25 cellular contexts compared by ENCODE assay signal in the genomic region with DNA sequence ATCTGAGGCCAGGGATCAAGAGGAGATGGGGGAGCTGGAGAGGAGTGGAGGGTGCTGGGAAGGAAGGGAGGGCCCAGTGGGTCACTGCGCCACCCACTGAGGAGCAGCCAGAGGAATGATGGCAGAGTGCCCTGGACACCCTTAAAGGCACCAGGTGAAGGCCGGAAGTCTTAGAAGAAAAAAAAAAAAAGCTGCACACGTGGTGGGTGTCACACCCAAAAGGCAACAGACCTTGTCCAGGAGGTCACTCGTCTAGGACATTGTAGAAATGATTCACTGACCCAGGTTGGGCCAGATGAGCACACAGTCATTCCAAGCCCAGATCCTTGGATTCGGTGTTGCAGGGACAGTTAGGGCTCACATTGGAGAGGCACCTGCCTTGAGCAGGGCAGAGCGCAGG.
DNase-seq lines count a peak whose midpoint lies in the region; ATAC-seq lines count a peak whose summit lies in the region.
"Had no signal": no experiment of that assay in that cellular context is flagged by ENCODE, and none has a peak within 500 bp of the region (broad histone marks: within the 10 kb centered on the region; RNA-seq: fewer than 3 reads in every experiment).

No MANE protein-coding gene starts in this region.

- H3K4me1 Mint-ChIP-seq in activated naive CD8-positive, alpha-beta T cell treated with anti-CD3 and anti-CD28 coated beads, Interleukin-2, amount 50 U/mL, for 24 hours: peaks cover 14% of the 10 kb centered on the region
- H3K4me1 Mint-ChIP-seq in activated naive CD8-positive, alpha-beta T cell treated with anti-CD3 and anti-CD28 coated beads for 36 hours: no peaks in the 10 kb centered on the region
- H3K4me1 Mint-ChIP-seq: natural killer cell had no signal

- H3K27ac Mint-ChIP-seq in activated naive CD8-positive, alpha-beta T cell treated with anti-CD3 and anti-CD28 coated beads, Interleukin-2, amount 50 U/mL, for 24 hours: peak overlapping the region; percentile 21
- H3K27ac Mint-ChIP-seq in activated naive CD8-positive, alpha-beta T cell treated with anti-CD3 and anti-CD28 coated beads for 36 hours: no peak overlapping the region
- H3K27ac Mint-ChIP-seq: activated T-cell treated with anti-CD3 and anti-CD28 coated beads, Interleukin-2, amount 50 U/mL, for 72 hours had no signal

- H3K9me3 Mint-ChIP-seq in activated naive CD8-positive, alpha-beta T cell treated with anti-CD3 and anti-CD28 coated beads, Interleukin-2, amount 50 U/mL, for 24 hours: peaks cover 7% of the 10 kb centered on the region
- peaks cover 5% of the 10 kb centered on the region for H3K9me3 Mint-ChIP-seq in activated naive CD8-positive, alpha-beta T cell treated with anti-CD3 and anti-CD28 coated beads for 36 hours
- H3K9me3 Mint-ChIP-seq: natural killer cell had no signal

- H3K27me3 Mint-ChIP-seq in activated naive CD8-positive, alpha-beta T cell treated with anti-CD3 and anti-CD28 coated beads, Interleukin-2, amount 50 U/mL, for 24 hours: peaks cover 2% of the 10 kb centered on the region
- H3K27me3 Mint-ChIP-seq in activated naive CD8-positive, alpha-beta T cell treated with anti-CD3 and anti-CD28 coated beads for 36 hours: no peaks in the 10 kb centered on the region

- H3K4me3 Mint-ChIP-seq in activated naive CD8-positive, alpha-beta T cell treated with anti-CD3 and anti-CD28 coated beads, Interleukin-2, amount 50 U/mL, for 24 hours: no peak overlapping the region
- no peak overlapping the region for H3K4me3 Mint-ChIP-seq in activated naive CD8-positive, alpha-beta T cell treated with anti-CD3 and anti-CD28 coated beads for 36 hours
- H3K4me3 Mint-ChIP-seq: activated T-cell treated with anti-CD3 and anti-CD28 coated beads, Interleukin-2, amount 50 U/mL, for 72 hours; natural killer cell had no signal

- no peak for DNase-seq in activated naive CD8-positive, alpha-beta T cell treated with anti-CD3 and anti-CD28 coated beads, Interleukin-2, amount 50 U/mL, for 24 hours
- DNase-seq in activated naive CD8-positive, alpha-beta T cell treated with anti-CD3 and anti-CD28 coated beads for 36 hours: no peak
- peak; percentile 82 for DNase-seq in kidney tubule cell (ENCODE audit: low spot score)
- peak; percentile 51 for DNase-seq in renal cortical epithelial cell (ENCODE audit: low read depth)
- DNase-seq in activated CD4-positive, alpha-beta T cell treated with anti-CD3 and anti-CD28 coated beads, Interleukin-2, amount 50 U/mL, for 48 hours: no peak
- no peak for DNase-seq in NCI-H526 treated with DMSO at 0.1 percent for 48 hours (lab: John Stamatoyannopoulos, UW)
- no peak for DNase-seq in MV-4-11 (lab: John Stamatoyannopoulos, UW)
- DNase-seq: activated naive CD4-positive, alpha-beta T cell treated with Interleukin-2 at 50 U/mL for 16 hours; activated T-cell treated with anti-CD3 and anti-CD28 coated beads, Interleukin-2, amount 50 U/mL, for 72 hours; anterior cingulate cortex; Calu3; DMS79; foreskin melanocyte; HCEC 1CT; heart right ventricle; KG1; lower lobe of right lung; natural killer cell; NCI-H1105 treated with DMSO at 0.1 percent for 48 hours; NCI-H2029 treated with DMSO at 0.1 percent for 48 hours; NCI-H2227 treated with DMSO at 0.1 percent for 48 hours; NCI-H526; Right ventricle myocardium superior; stimulated activated naive CD4-positive, alpha-beta T cell had no signal

- peaks cover 4% of the 10 kb centered on the region for H3K36me3 Mint-ChIP-seq in activated naive CD8-positive, alpha-beta T cell treated with anti-CD3 and anti-CD28 coated beads, Interleukin-2, amount 50 U/mL, for 24 hours (ENCODE audit: low read depth)
- H3K36me3 Mint-ChIP-seq in activated naive CD8-positive, alpha-beta T cell treated with anti-CD3 and anti-CD28 coated beads for 36 hours: peaks cover 4% of the 10 kb centered on the region

- no peak for ATAC-seq in activated naive CD8-positive, alpha-beta T cell treated with anti-CD3 and anti-CD28 coated beads, Interleukin-2, amount 50 U/mL, for 24 hours
- ATAC-seq: activated T-cell treated with anti-CD3 and anti-CD28 coated beads, Interleukin-2, amount 50 U/mL, for 72 hours; heart right ventricle; lower lobe of right lung; natural killer cell; SK-N-SH treated with all-trans-retinoic acid at 6 μM for 48 hours had no signal

Comparison
In these comparisons a context has a peak if more than half of its experiments do, and no peak if none do; other contexts are left out.
1. DNase-seq: peak in kidney tubule cell (single experiment) and renal cortical epithelial cell (single experiment); none in activated naive CD8-positive, alpha-beta T cell treated with anti-CD3 and anti-CD28 coated beads, Interleukin-2, amount 50 U/mL, for 24 hours (single experiment), activated naive CD8-positive, alpha-beta T cell treated with anti-CD3 and anti-CD28 coated beads for 36 hours (single experiment), activated CD4-positive, alpha-beta T cell treated with anti-CD3 and anti-CD28 coated beads, Interleukin-2, amount 50 U/mL, for 48 hours (0 of 2), NCI-H526 treated with DMSO at 0.1 percent for 48 hours (single experiment) and MV-4-11 (single experiment).